ENCODE assay signal across 1 cellular context in the genomic region with DNA sequence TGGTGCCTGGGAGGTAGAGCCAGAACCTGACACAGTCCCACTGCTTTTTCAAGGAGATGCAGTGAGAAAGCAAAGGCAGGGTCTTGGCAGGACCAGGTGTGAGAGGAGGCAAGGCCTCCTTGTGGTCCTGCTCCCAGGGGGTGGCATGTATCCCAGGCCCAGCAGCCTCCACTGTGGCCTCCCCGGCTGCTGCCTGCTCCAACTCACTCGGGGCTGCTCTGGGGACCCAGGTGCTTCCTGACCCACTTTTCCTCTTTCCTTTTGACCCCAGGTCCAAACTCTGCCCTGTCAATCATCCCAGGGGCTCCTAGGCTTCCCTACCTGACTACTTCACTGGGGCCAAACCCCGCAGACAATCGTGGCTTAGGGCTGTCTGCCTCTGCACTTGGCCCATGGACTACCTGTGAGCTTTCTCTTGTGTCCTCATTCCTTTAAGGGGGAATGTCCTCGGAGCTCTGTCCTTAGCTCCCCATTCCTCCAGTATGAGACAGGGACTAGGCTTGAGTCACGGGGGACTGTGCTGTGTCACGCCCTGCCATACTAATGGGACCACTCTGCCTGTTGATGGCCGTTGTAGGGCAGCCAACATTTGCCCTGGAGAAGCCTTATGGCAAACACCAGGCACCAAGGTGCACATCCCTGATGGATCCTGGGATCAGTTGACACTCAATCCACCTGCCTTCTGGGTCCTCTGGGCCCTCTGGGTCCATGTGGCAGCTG.
TF ChIP-seq lines count a peak whose summit lies in the region.

No MANE protein-coding gene starts in this region.

TF ChIP-seq in K562, 482 proteins besides CTCF, POLR2A, EP300 and RAD21:
- TF ChIP-seq, protein P1, sequence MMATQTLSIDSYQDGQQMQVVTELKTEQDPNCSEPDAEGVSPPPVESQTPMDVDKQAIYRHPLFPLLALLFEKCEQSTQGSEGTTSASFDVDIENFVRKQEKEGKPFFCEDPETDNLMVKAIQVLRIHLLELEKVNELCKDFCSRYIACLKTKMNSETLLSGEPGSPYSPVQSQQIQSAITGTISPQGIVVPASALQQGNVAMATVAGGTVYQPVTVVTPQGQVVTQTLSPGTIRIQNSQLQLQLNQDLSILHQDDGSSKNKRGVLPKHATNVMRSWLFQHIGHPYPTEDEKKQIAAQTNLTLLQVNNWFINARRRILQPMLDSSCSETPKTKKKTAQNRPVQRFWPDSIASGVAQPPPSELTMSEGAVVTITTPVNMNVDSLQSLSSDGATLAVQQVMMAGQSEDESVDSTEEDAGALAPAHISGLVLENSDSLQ (IDR thresholded peaks at IDR 0.05): peak; percentile 56; the same call in 1 of the 2 replicates
- TF ChIP-seq, protein P2, sequence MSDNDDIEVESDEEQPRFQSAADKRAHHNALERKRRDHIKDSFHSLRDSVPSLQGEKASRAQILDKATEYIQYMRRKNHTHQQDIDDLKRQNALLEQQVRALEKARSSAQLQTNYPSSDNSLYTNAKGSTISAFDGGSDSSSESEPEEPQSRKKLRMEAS (CRISPR knock-in tag; IDR thresholded peaks at IDR 0.05): 0 out of 2 replicates have a peak, but pooled peaks have one; percentile 22
- no peak for TF ChIP-seq EP400 (IDR thresholded peaks at IDR 0.05)
- TF ChIP-seq HCFC1 (IDR thresholded peaks at IDR 0.05; ENCODE audit: low read depth, low read length): no peak
